ENCODE assay signal across 11 cellular contexts in the genomic region with DNA sequence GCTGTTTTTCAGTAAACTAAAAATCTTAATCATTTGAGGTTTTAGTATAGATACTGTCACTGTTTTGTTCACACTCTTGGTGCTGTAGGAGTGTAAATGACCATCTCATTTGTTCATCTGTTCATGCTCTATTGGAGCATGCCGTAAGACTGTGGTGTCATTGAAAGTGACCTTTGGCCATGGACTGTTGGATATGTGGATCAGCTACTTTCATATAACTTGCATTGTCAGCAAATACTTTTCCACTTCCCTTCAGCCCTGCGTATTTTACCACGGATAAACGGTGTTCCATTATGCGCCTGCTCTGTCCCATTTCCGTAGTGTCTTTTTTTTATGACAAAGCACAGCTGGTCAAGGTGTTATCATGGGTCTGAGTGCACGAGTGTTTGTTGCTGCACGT.
"Had no signal": no experiment of that assay in that cellular context is flagged by ENCODE, and none has a peak within 500 bp of the region (broad histone marks: within the 10 kb centered on the region; RNA-seq: fewer than 3 reads in every experiment).

No MANE protein-coding gene starts in this region.

- H3K36me3 Mint-ChIP-seq: activated naive CD8-positive, alpha-beta T cell had no signal

- H3K9me3 Mint-ChIP-seq: brain; dendritic cell treated with granulocyte-macrophage colony-stimulating factor and Interleukin-4, amounts not matched to agents 40 ng/mL and 50 ng/mL, for 4 days had no signal

- H3K4me3 Mint-ChIP-seq: activated naive CD8-positive, alpha-beta T cell; brain; dendritic cell treated with granulocyte-macrophage colony-stimulating factor and Interleukin-4, amounts not matched to agents 40 ng/mL and 50 ng/mL, for 4 days had no signal

- DNase-seq: activated CD4-positive, alpha-beta T cell treated with anti-CD3 and anti-CD28 coated beads, Interleukin-2, amount 50 U/mL, for 4 hours; activated effector memory CD4-positive, alpha-beta T cell treated with Interleukin-2 at 50 U/mL for 16 hours; activated T-cell treated with anti-CD3 and anti-CD28 coated beads, Interleukin-2, amount 50 U/mL, for 1 hour; amygdala; cerebellar nuclear complex; hypothalamus had no signal

- H3K4me1 Mint-ChIP-seq: brain had no signal

- H3K27me3 Mint-ChIP-seq: activated naive CD8-positive, alpha-beta T cell; brain; dendritic cell treated with granulocyte-macrophage colony-stimulating factor and Interleukin-4, amounts not matched to agents 40 ng/mL and 50 ng/mL, for 4 days had no signal

- H3K4me1 ChIP-seq: tibial nerve had no signal

- H3K9me3 ChIP-seq: tibial nerve had no signal

- H3K27ac ChIP-seq: tibial nerve had no signal

- H3K27me3 ChIP-seq: tibial nerve had no signal

- H3K27ac Mint-ChIP-seq: activated naive CD8-positive, alpha-beta T cell; brain; dendritic cell treated with granulocyte-macrophage colony-stimulating factor and Interleukin-4, amounts not matched to agents 40 ng/mL and 50 ng/mL, for 4 days had no signal

- ATAC-seq: activated CD4-positive, CD25-positive, alpha-beta regulatory T cell treated with anti-CD3 and anti-CD28 coated beads, Interleukin-2, amount 50 U/mL, for 24 hours had no signal

- H3K4me3 ChIP-seq: tibial nerve had no signal
